ENCODE assay signal across 1 cellular context in genomic region chr17:51060396-51060795, GRCh38.
TF ChIP-seq lines count a peak whose summit lies in the region.

No MANE protein-coding gene starts in this region.

TF ChIP-seq in HEK293, 187 proteins besides CTCF, POLR2A, EP300 and RAD21 (continued from another document):
- TF ChIP-seq PRDM10 (tag by site-specific recombination; IDR thresholded peaks at IDR 0.05) (0 out of 2 replicates have a peak, but pooled peaks have one; percentile 60), ZNF776 (tag by site-specific recombination; IDR thresholded peaks at IDR 0.05; ENCODE audit: borderline replicate concordance) (no peak)
